In the genomic region with DNA sequence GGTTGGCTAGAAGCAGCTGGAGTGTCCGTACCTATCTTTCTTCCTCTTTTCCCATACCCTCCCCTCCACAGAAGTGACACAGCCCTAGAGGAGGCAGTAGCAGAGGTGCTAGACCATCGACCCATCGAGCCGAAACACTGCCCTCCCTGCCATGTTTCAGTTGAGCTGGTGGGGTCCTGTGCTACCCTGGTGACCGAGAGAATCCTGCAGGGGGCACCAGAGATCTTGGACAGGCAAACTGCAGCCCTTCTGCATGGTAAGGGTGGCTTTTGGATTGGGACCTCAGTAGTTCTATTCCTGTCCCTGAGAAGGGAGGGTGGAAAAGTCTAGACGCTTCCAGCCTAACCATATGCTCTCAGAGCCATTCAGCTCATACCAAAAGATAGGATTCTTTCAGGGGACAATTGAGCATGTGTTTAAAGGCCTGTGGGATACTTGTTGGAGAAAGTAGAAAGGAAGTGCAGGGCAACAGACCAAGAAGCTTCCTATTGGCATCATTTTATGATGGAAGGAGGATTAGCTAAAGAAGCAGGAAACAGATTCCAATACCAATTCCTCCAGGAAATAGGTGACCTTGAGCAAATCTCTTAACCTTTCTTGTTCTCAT, we compare ENCODE assay signal across 8 cellular contexts.
DNase-seq lines count a peak whose midpoint lies in the region; ATAC-seq and FAIRE-seq lines count a peak whose summit lies in the region.

No MANE protein-coding gene starts in this region.

- DNase-seq in 8988T, result peak; percentile 62
- no peak for DNase-seq in GM18507 (ENCODE audit: extremely low spot score, insufficient read length, low read depth)
- peak; percentile 82 for DNase-seq in NCI-H2227 (lab: John Stamatoyannopoulos, UW; ENCODE audit: unreplicated experiment)
- peak; percentile 75 for DNase-seq in activated CD4-positive, CD25-positive, alpha-beta regulatory T cell treated with anti-CD3 and anti-CD28 coated beads, Interleukin-2, amount 50 U/mL, for 72 hours
- DNase-seq in central memory CD8-positive, alpha-beta T cell (ENCODE audit: low spot score in 2 of 2), result peak; percentile 81 to 83
- DNase-seq in stimulated activated CD4-positive, alpha-beta T cell treated with anti-CD3 and anti-CD28 coated beads, Interleukin-2, amount 100 ng/mL, for 4 hours (ENCODE audit: low read depth), result peak; percentile 79

- no peaks in the 10 kb centered on the region for H3K9me3 Mint-ChIP-seq in central memory CD8-positive, alpha-beta T cell

- peaks cover 7% of the 10 kb centered on the region for H3K4me1 Mint-ChIP-seq in central memory CD8-positive, alpha-beta T cell

- no peaks in the 10 kb centered on the region for H3K27me3 ChIP-seq in layer of hippocampus (ENCODE audit: control insufficient read depth, insufficient read depth, low read length)

- ATAC-seq in central memory CD8-positive, alpha-beta T cell (replicated peaks; ENCODE audit: extremely low read depth, poor library complexity, severe bottlenecking), result peak; percentile 99
- no peak for ATAC-seq in GM19328 (IDR thresholded peaks at IDR 0.05; ENCODE audit: unreplicated experiment)

- H3K27ac ChIP-seq in layer of hippocampus (ENCODE audit: low read depth, low read length), result peak overlapping the region; percentile 33

- no peaks in the 10 kb centered on the region for H3K27me3 Mint-ChIP-seq in central memory CD8-positive, alpha-beta T cell

- peak overlapping the region; percentile 37 for H3K4me3 Mint-ChIP-seq in central memory CD8-positive, alpha-beta T cell

- H3K27ac Mint-ChIP-seq in central memory CD8-positive, alpha-beta T cell (ENCODE audit: low read depth), result peak overlapping the region; percentile 29

- peaks cover 30% of the 10 kb centered on the region for H3K36me3 Mint-ChIP-seq in central memory CD8-positive, alpha-beta T cell (ENCODE audit: insufficient read depth)

- FAIRE-seq in GM18507 (lab: Jason Lieb, UNC), result peak; percentile 75
